1 cellular context compared by ENCODE assay signal in the genomic region with DNA sequence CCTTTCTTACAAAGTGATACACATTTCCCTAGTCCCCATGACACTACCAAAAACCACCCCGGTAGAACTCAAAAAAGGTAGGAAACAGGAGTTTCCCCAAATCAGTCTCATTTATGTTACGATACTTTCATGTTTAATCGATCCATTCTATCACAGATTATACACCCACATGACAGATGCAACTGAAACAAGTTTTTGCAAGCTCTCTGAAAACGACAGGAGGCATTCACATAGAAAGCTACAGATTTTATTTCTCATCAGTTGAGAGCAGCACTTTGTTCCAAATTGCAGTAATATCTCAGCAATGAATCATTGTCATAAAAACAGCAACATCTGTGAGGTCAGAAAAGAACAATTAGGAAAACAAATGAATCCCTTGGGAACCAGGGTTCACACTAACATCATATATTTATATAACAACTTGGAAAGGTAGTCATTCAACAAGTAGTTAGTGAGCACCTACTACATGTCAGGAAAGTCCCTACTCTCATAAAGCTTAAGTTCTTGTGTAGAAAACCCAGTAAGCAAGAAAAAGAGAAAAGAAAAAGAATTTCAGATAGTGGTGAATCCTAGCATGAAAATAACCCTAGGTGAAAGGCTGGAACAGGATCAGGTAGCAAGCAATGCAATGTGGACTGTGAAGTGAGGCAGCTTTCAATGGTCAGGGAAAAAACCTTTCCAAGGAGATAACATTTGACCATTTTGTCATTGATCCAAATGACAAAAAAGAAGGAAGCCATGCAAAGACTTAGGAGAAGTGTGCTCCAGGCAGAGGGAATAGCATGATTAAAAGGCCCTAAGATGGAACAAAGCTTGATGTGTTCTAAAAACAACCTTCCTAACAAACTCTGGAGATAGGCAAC.
TF ChIP-seq lines count a peak whose summit lies in the region.

No MANE protein-coding gene starts in this region.

TF ChIP-seq in GM12878, 131 proteins besides CTCF, POLR2A, EP300 and RAD21 (continued from another document and continues in another):
- TF ChIP-seq, protein P1, sequence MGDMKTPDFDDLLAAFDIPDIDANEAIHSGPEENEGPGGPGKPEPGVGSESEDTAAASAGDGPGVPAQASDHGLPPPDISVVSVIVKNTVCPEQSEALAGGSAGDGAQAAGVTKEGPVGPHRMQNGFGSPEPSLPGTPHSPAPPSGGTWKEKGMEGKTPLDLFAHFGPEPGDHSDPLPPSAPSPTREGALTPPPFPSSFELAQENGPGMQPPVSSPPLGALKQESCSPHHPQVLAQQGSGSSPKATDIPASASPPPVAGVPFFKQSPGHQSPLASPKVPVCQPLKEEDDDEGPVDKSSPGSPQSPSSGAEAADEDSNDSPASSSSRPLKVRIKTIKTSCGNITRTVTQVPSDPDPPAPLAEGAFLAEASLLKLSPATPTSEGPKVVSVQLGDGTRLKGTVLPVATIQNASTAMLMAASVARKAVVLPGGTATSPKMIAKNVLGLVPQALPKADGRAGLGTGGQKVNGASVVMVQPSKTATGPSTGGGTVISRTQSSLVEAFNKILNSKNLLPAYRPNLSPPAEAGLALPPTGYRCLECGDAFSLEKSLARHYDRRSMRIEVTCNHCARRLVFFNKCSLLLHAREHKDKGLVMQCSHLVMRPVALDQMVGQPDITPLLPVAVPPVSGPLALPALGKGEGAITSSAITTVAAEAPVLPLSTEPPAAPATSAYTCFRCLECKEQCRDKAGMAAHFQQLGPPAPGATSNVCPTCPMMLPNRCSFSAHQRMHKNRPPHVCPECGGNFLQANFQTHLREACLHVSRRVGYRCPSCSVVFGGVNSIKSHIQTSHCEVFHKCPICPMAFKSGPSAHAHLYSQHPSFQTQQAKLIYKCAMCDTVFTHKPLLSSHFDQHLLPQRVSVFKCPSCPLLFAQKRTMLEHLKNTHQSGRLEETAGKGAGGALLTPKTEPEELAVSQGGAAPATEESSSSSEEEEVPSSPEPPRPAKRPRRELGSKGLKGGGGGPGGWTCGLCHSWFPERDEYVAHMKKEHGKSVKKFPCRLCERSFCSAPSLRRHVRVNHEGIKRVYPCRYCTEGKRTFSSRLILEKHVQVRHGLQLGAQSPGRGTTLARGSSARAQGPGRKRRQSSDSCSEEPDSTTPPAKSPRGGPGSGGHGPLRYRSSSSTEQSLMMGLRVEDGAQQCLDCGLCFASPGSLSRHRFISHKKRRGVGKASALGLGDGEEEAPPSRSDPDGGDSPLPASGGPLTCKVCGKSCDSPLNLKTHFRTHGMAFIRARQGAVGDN (IDR thresholded peaks at IDR 0.05) = peak; percentile 46; the same call in 1 of the 2 replicates
- TF ChIP-seq MTA2 (IDR thresholded peaks at IDR 0.05; ENCODE audit: low read depth) (peak; percentile 83), HCFC1 (IDR thresholded peaks at IDR 0.05; ENCODE audit: low read length) (no peak), SP1 (IDR thresholded peaks at IDR 0.05; ENCODE audit: low read depth, low read length) (no peak), SRF (IDR thresholded peaks at IDR 0.05; ENCODE audit: low read depth in 2 of 2, low read length in 2 of 2) (no peak), FOXK2 (IDR thresholded peaks at IDR 0.05) (no peak), DPF2 (IDR thresholded peaks at IDR 0.05) (peak; percentile 54; the same call in 1 of the 2 replicates), MTA3 (IDR thresholded peaks at IDR 0.05; ENCODE audit: borderline replicate concordance, low read length) (no peak), ETV6 (conservative IDR thresholded peaks at IDR 0.05 in 1 of 2, IDR thresholded peaks at IDR 0.05 in 1 of 2; ENCODE audit: borderline replicate concordance in 1 of 2, low read depth in 1 of 2) (no peak), GATAD2B (conservative IDR thresholded peaks at IDR 0.05; ENCODE audit: low read depth) (peak; percentile 80; the same call in 1 of the 2 replicates), CREB1 (IDR thresholded peaks at IDR 0.05; ENCODE audit: low read depth) (no peak), CBX5 (IDR thresholded peaks at IDR 0.05; ENCODE audit: low read depth) (no peak), SPI1 (IDR thresholded peaks at IDR 0.05; ENCODE audit: borderline replicate concordance, insufficient read depth, low read depth, low read length) (no peak), PAX8 (IDR thresholded peaks at IDR 0.05) (0 out of 2 replicates have a peak, but pooled peaks have one; percentile 39), EGR1 (IDR thresholded peaks at IDR 0.05; ENCODE audit: borderline replicate concordance in 1 of 2, low read depth in 2 of 2, low read length in 2 of 2) (no peak), ASH2L (IDR thresholded peaks at IDR 0.05; ENCODE audit: borderline replicate concordance, low read depth) (no peak), NRF1 (conservative IDR thresholded peaks at IDR 0.05; ENCODE audit: low read depth, low read length) (no peak), ESRRA (IDR thresholded peaks at IDR 0.05; ENCODE audit: low read length) (no peak), GABPA (IDR thresholded peaks at IDR 0.05; ENCODE audit: low read depth) (no peak), KAT2A (conservative IDR thresholded peaks at IDR 0.05; ENCODE audit: control insufficient read depth, low read depth, low read length) (no peak), BACH1 (IDR thresholded peaks at IDR 0.05; ENCODE audit: borderline replicate concordance) (peak; percentile 30; the same call in 1 of the 2 replicates), ZBED1 (IDR thresholded peaks at IDR 0.05; ENCODE audit: borderline replicate concordance) (no peak), NBN (IDR thresholded peaks at IDR 0.05) (peak; percentile 75), NR2F1 (conservative IDR thresholded peaks at IDR 0.05) (peak; percentile 18; the same call in 1 of the 2 replicates), ATF7 (IDR thresholded peaks at IDR 0.05; ENCODE audit: low read depth) (peak; percentile 83), SMAD1 (IDR thresholded peaks at IDR 0.05; ENCODE audit: low read depth, partially characterized antibody) (peak; percentile 54), HDGF (IDR thresholded peaks at IDR 0.05) (peak; percentile 59; the same call in 1 of the 2 replicates), TCF3 (IDR thresholded peaks at IDR 0.05; ENCODE audit: borderline replicate concordance, insufficient read depth, low read depth, low read length) (no peak), NFIC (IDR thresholded peaks at IDR 0.05; ENCODE audit: low read depth, low read length) (no peak), STAT3 (IDR thresholded peaks at IDR 0.05; ENCODE audit: low read depth, low read length) (no peak)
- TF ChIP-seq, protein P2, sequence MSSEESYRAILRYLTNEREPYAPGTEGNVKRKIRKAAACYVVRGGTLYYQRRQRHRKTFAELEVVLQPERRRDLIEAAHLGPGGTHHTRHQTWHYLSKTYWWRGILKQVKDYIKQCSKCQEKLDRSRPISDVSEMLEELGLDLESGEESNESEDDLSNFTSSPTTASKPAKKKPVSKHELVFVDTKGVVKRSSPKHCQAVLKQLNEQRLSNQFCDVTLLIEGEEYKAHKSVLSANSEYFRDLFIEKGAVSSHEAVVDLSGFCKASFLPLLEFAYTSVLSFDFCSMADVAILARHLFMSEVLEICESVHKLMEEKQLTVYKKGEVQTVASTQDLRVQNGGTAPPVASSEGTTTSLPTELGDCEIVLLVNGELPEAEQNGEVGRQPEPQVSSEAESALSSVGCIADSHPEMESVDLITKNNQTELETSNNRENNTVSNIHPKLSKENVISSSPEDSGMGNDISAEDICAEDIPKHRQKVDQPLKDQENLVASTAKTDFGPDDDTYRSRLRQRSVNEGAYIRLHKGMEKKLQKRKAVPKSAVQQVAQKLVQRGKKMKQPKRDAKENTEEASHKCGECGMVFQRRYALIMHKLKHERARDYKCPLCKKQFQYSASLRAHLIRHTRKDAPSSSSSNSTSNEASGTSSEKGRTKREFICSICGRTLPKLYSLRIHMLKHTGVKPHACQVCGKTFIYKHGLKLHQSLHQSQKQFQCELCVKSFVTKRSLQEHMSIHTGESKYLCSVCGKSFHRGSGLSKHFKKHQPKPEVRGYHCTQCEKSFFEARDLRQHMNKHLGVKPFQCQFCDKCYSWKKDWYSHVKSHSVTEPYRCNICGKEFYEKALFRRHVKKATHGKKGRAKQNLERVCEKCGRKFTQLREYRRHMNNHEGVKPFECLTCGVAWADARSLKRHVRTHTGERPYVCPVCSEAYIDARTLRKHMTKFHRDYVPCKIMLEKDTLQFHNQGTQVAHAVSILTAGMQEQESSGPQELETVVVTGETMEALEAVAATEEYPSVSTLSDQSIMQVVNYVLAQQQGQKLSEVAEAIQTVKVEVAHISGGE (CRISPR knock-in tag; IDR thresholded peaks at IDR 0.05) = no peak
- TF ChIP-seq, protein P3, sequence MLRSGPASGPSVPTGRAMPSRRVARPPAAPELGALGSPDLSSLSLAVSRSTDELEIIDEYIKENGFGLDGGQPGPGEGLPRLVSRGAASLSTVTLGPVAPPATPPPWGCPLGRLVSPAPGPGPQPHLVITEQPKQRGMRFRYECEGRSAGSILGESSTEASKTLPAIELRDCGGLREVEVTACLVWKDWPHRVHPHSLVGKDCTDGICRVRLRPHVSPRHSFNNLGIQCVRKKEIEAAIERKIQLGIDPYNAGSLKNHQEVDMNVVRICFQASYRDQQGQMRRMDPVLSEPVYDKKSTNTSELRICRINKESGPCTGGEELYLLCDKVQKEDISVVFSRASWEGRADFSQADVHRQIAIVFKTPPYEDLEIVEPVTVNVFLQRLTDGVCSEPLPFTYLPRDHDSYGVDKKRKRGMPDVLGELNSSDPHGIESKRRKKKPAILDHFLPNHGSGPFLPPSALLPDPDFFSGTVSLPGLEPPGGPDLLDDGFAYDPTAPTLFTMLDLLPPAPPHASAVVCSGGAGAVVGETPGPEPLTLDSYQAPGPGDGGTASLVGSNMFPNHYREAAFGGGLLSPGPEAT (IDR thresholded peaks at IDR 0.05; ENCODE audit: low read depth) = peak; percentile 92
- TF ChIP-seq, protein P4, sequence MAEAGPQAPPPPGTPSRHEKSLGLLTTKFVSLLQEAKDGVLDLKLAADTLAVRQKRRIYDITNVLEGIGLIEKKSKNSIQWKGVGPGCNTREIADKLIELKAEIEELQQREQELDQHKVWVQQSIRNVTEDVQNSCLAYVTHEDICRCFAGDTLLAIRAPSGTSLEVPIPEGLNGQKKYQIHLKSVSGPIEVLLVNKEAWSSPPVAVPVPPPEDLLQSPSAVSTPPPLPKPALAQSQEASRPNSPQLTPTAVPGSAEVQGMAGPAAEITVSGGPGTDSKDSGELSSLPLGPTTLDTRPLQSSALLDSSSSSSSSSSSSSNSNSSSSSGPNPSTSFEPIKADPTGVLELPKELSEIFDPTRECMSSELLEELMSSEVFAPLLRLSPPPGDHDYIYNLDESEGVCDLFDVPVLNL (IDR thresholded peaks at IDR 0.05; ENCODE audit: low read depth, low read length) = no peak
- TF ChIP-seq, protein P5, sequence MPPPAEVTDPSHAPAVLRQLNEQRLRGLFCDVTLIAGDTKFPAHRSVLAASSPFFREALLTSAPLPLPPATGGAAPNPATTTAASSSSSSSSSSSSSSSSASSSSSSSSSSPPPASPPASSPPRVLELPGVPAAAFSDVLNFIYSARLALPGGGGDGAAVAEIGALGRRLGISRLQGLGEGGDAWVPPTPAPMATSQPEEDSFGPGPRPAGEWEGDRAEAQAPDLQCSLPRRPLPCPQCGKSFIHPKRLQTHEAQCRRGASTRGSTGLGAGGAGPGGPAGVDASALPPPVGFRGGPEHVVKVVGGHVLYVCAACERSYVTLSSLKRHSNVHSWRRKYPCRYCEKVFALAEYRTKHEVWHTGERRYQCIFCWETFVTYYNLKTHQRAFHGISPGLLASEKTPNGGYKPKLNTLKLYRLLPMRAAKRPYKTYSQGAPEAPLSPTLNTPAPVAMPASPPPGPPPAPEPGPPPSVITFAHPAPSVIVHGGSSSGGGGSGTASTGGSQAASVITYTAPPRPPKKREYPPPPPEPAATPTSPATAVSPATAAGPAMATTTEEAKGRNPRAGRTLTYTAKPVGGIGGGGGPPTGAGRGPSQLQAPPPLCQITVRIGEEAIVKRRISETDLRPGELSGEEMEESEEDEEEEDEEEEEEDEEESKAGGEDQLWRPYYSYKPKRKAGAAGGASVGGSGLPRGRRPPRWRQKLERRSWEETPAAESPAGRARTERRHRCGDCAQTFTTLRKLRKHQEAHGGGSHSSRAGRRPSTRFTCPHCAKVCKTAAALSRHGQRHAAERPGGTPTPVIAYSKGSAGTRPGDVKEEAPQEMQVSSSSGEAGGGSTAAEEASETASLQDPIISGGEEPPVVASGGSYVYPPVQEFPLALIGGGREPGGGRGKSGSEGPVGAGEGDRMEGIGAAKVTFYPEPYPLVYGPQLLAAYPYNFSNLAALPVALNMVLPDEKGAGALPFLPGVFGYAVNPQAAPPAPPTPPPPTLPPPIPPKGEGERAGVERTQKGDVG (CRISPR knock-in tag; IDR thresholded peaks at IDR 0.05) = no peak
- TF ChIP-seq, protein P6, sequence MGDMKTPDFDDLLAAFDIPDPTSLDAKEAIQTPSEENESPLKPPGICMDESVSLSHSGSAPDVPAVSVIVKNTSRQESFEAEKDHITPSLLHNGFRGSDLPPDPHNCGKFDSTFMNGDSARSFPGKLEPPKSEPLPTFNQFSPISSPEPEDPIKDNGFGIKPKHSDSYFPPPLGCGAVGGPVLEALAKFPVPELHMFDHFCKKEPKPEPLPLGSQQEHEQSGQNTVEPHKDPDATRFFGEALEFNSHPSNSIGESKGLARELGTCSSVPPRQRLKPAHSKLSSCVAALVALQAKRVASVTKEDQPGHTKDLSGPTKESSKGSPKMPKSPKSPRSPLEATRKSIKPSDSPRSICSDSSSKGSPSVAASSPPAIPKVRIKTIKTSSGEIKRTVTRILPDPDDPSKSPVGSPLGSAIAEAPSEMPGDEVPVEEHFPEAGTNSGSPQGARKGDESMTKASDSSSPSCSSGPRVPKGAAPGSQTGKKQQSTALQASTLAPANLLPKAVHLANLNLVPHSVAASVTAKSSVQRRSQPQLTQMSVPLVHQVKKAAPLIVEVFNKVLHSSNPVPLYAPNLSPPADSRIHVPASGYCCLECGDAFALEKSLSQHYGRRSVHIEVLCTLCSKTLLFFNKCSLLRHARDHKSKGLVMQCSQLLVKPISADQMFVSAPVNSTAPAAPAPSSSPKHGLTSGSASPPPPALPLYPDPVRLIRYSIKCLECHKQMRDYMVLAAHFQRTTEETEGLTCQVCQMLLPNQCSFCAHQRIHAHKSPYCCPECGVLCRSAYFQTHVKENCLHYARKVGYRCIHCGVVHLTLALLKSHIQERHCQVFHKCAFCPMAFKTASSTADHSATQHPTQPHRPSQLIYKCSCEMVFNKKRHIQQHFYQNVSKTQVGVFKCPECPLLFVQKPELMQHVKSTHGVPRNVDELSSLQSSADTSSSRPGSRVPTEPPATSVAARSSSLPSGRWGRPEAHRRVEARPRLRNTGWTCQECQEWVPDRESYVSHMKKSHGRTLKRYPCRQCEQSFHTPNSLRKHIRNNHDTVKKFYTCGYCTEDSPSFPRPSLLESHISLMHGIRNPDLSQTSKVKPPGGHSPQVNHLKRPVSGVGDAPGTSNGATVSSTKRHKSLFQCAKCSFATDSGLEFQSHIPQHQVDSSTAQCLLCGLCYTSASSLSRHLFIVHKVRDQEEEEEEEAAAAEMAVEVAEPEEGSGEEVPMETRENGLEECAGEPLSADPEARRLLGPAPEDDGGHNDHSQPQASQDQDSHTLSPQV (IDR thresholded peaks at IDR 0.05) = peak; percentile 77
- TF ChIP-seq, protein P7, sequence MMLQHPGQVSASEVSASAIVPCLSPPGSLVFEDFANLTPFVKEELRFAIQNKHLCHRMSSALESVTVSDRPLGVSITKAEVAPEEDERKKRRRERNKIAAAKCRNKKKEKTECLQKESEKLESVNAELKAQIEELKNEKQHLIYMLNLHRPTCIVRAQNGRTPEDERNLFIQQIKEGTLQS (IDR thresholded peaks at IDR 0.05; ENCODE audit: borderline replicate concordance, extremely low read depth, low read depth, low read length) = no peak
- TF ChIP-seq, protein P8, sequence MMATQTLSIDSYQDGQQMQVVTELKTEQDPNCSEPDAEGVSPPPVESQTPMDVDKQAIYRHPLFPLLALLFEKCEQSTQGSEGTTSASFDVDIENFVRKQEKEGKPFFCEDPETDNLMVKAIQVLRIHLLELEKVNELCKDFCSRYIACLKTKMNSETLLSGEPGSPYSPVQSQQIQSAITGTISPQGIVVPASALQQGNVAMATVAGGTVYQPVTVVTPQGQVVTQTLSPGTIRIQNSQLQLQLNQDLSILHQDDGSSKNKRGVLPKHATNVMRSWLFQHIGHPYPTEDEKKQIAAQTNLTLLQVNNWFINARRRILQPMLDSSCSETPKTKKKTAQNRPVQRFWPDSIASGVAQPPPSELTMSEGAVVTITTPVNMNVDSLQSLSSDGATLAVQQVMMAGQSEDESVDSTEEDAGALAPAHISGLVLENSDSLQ (IDR thresholded peaks at IDR 0.05) = peak; percentile 61
